In genomic region chr19:55601127-55601526, GRCh38 we compare ENCODE assay signal across 8 cellular contexts. TPM values are rescaled to one million over a fixed set of nuclear protein-coding genes. Genes with fewer than 3 reads are reported as not detected.
DNase-seq lines count a peak whose midpoint lies in the region; ATAC-seq and TF ChIP-seq lines count a peak whose summit lies in the region.

No MANE protein-coding gene starts in this region.

- H3K9me3 Mint-ChIP-seq in activated CD8-positive, alpha-beta T cell treated with anti-CD3 and anti-CD28 coated beads for 36 hours: peaks cover 2% of the 10 kb centered on the region
- no peaks in the 10 kb centered on the region for H3K9me3 Mint-ChIP-seq in stimulated activated effector memory CD8-positive, alpha-beta T cell treated with anti-CD3 and anti-CD28 coated beads, Interleukin-12 subunit alpha, Interleukin-12 subunit beta, amount 100 ng/mL, for 72 hours

- H3K36me3 Mint-ChIP-seq in activated CD8-positive, alpha-beta T cell treated with anti-CD3 and anti-CD28 coated beads for 36 hours (ENCODE audit: low read depth): peaks cover 23% of the 10 kb centered on the region
- H3K36me3 Mint-ChIP-seq in stimulated activated effector memory CD8-positive, alpha-beta T cell treated with anti-CD3 and anti-CD28 coated beads, Interleukin-12 subunit alpha, Interleukin-12 subunit beta, amount 100 ng/mL, for 72 hours: peaks cover 55% of the 10 kb centered on the region

- no peaks in the 10 kb centered on the region for H3K27me3 Mint-ChIP-seq in activated CD8-positive, alpha-beta T cell treated with anti-CD3 and anti-CD28 coated beads for 36 hours

- POLR2A ChIA-PET in activated CD8-positive, alpha-beta T cell treated with anti-CD3 and anti-CD28 coated beads for 36 hours (lab: Charles Lee): interaction anchor here (1.0 kb wide), 1 partner anchor 24 kb away, joined by 4 read pairs; the partner anchor contains the start of gene ZNF784

- peak overlapping the region; percentile 47 for H3K4me3 ChIP-seq in iPS-11a (ENCODE audit: low read depth, low read length)

- DNase-seq in DMS53 (lab: John Stamatoyannopoulos, UW) (peak; percentile 47), DMS53 treated with DMSO at 0.1 percent for 48 hours (lab: John Stamatoyannopoulos, UW; ENCODE audit: unreplicated experiment) (no peak), COLO829 (ENCODE audit: low spot score) (no peak), foreskin melanocyte (no peak)
- no peak for DNase-seq in activated CD8-positive, alpha-beta T cell treated with anti-CD3 and anti-CD28 coated beads for 36 hours
- no peak for DNase-seq in stimulated activated effector memory CD8-positive, alpha-beta T cell treated with anti-CD3 and anti-CD28 coated beads, Interleukin-12 subunit alpha, Interleukin-12 subunit beta, amount 100 ng/mL, for 72 hours (ENCODE audit: low spot score in 2 of 2)

- ATAC-seq in activated CD8-positive, alpha-beta T cell treated with anti-CD3 and anti-CD28 coated beads for 36 hours: no peak
- no peak for ATAC-seq in stimulated activated effector memory CD8-positive, alpha-beta T cell treated with anti-CD3 and anti-CD28 coated beads, Interleukin-12 subunit alpha, Interleukin-12 subunit beta, amount 100 ng/mL, for 72 hours
- ATAC-seq in HG03432 (IDR thresholded peaks at IDR 0.05; ENCODE audit: unreplicated experiment): no peak

- no peak for TF ChIP-seq CTCF in activated CD8-positive, alpha-beta T cell treated with anti-CD3 and anti-CD28 coated beads for 36 hours (IDR thresholded peaks at IDR 0.05)

- CTCF ChIA-PET in activated CD8-positive, alpha-beta T cell treated with anti-CD3 and anti-CD28 coated beads for 36 hours (lab: Charles Lee): interaction anchor here (4.0 kb wide), 1 partner anchor 32 kb away, joined by 24 read pairs; no protein-coding TSS in a partner anchor

- peak overlapping the region; percentile 88 for H3K4me3 Mint-ChIP-seq in activated CD8-positive, alpha-beta T cell treated with anti-CD3 and anti-CD28 coated beads for 36 hours
- peak overlapping the region; percentile 88 for H3K4me3 Mint-ChIP-seq in stimulated activated effector memory CD8-positive, alpha-beta T cell treated with anti-CD3 and anti-CD28 coated beads, Interleukin-12 subunit alpha, Interleukin-12 subunit beta, amount 100 ng/mL, for 72 hours

- peak overlapping the region; percentile 84 for H3K27ac Mint-ChIP-seq in activated CD8-positive, alpha-beta T cell treated with anti-CD3 and anti-CD28 coated beads for 36 hours
- peak overlapping the region; percentile 79 for H3K27ac Mint-ChIP-seq in stimulated activated effector memory CD8-positive, alpha-beta T cell treated with anti-CD3 and anti-CD28 coated beads, Interleukin-12 subunit alpha, Interleukin-12 subunit beta, amount 100 ng/mL, for 72 hours

- H3K4me1 Mint-ChIP-seq in activated CD8-positive, alpha-beta T cell treated with anti-CD3 and anti-CD28 coated beads for 36 hours (ENCODE audit: low read depth): peaks cover 35% of the 10 kb centered on the region
- peaks cover 42% of the 10 kb centered on the region for H3K4me1 Mint-ChIP-seq in stimulated activated effector memory CD8-positive, alpha-beta T cell treated with anti-CD3 and anti-CD28 coated beads, Interleukin-12 subunit alpha, Interleukin-12 subunit beta, amount 100 ng/mL, for 72 hours

- intact Hi-C loops in activated CD8-positive, alpha-beta T cell treated with anti-CD3 and anti-CD28 coated beads for 36 hours (cut with micrococcal nuclease): no loop called here

RNA-seq across cellular contexts. Expression of gene ZNF524, which starts 1.0 kb away (rescaled TPM):
- total RNA-seq in activated CD8-positive, alpha-beta T cell treated with anti-CD3 and anti-CD28 coated beads for 36 hours: 10 to 100 TPM; 11.0 to 12.3 TPM

RNA-seq across cellular contexts. Expression of gene FIZ1, which starts 1.8 kb away (rescaled TPM):
- total RNA-seq in activated CD8-positive, alpha-beta T cell treated with anti-CD3 and anti-CD28 coated beads for 36 hours: 10 to 100 TPM; 11.4 to 13.2 TPM

RNA-seq across cellular contexts. Expression of gene ZNF865, which starts 4.3 kb away (rescaled TPM):
- 10 to 100 TPM; 10.6 to 11.7 TPM for total RNA-seq in activated CD8-positive, alpha-beta T cell treated with anti-CD3 and anti-CD28 coated beads for 36 hours

RNA-seq across cellular contexts. Expression of gene ZNF579, which starts 20.5 kb away (rescaled TPM):
- 1 to 10 TPM; 7.2 TPM for total RNA-seq in activated CD8-positive, alpha-beta T cell treated with anti-CD3 and anti-CD28 coated beads for 36 hours

RNA-seq across cellular contexts. Expression of gene ZNF784, which starts 23.2 kb away (rescaled TPM):
- total RNA-seq in activated CD8-positive, alpha-beta T cell treated with anti-CD3 and anti-CD28 coated beads for 36 hours: 1 to 10 TPM; 3.6 to 3.7 TPM
